In the genomic region with DNA sequence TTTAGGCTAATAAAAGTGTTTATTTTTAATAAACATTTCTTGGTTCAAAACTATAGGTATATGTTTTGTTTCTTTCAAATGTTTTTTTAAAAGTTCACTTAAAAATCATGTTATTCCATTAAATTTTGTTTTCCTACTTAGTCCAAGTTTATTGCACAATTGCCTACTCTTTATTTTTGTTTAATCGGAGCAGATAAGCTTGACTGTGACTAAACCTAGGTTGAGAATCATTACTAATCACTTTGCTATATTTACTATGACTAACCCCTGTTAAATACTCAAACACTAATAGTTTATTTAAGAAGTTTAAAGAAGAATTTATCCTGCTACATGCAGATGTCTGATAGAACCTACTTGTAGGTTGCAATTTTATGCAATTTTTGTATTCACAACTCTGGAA, we compare ENCODE assay signal across 15 cellular contexts. TPM values are rescaled to one million over a fixed set of nuclear protein-coding genes. Genes with fewer than 3 reads are reported as not detected.
DNase-seq lines count a peak whose midpoint lies in the region; ATAC-seq and TF ChIP-seq lines count a peak whose summit lies in the region.
"Had no signal": no experiment of that assay in that cellular context is flagged by ENCODE, and none has a peak within 500 bp of the region (broad histone marks: within the 10 kb centered on the region; RNA-seq: fewer than 3 reads in every experiment).

No MANE protein-coding gene starts in this region.

- no peak overlapping the region for H3K4me3 ChIP-seq in fibroblast of mammary gland (ENCODE audit: control insufficient read depth, low read depth, low read length)
- no peak overlapping the region for H3K4me3 ChIP-seq in aorta (ENCODE audit: low read length in 2 of 2)
- H3K4me3 ChIP-seq: prostate gland had no signal

- H3K4me3 Mint-ChIP-seq in T-helper 17 cell, result no peak overlapping the region
- H3K4me3 Mint-ChIP-seq: stimulated activated naive CD8-positive, alpha-beta T cell treated with anti-CD3 and anti-CD28 coated beads, Interleukin-15, Interleukin-2, amounts not matched to agents 100 ng/mL and 50 ng/mL, for 24 hours had no signal

- peak overlapping the region; percentile 77 for H3K27ac Mint-ChIP-seq in T-helper 17 cell
- H3K27ac Mint-ChIP-seq: stimulated activated naive CD8-positive, alpha-beta T cell treated with anti-CD3 and anti-CD28 coated beads, Interleukin-15, Interleukin-2, amounts not matched to agents 100 ng/mL and 50 ng/mL, for 24 hours had no signal

- peak; percentile 81 for DNase-seq in ELR (ENCODE audit: low read depth)
- no peak for DNase-seq in T-helper 17 cell
- peak; percentile 85 for DNase-seq in fibroblast of mammary gland (ENCODE audit: low read depth)
- DNase-seq in omental fat pad (ENCODE audit: low spot score), result no peak
- DNase-seq in NCI-H1694 (lab: John Stamatoyannopoulos, UW), result no peak
- DNase-seq in aorta, result no peak
- no peak for DNase-seq in stimulated activated CD4-positive, alpha-beta T cell treated with anti-CD3 and anti-CD28 coated beads, Interleukin-15, amount 100 ng/mL, for 24 hours
- DNase-seq: activated T-cell treated with anti-CD3 and anti-CD28 coated beads, Interleukin-2, amount 50 U/mL, for 48 hours; CD4-positive, alpha-beta memory T cell; NCI-H1930; NK-92 treated with Interleukin-12 subunit alpha and Interleukin-12 subunit beta, amount 100 ng/mL, for 24 hours had no signal

- no peaks in the 10 kb centered on the region for H3K27me3 ChIP-seq in aorta (ENCODE audit: control insufficient read depth in 1 of 2, insufficient read depth in 2 of 2, low read length in 1 of 2)

- no peaks in the 10 kb centered on the region for H3K27me3 Mint-ChIP-seq in T-helper 17 cell
- H3K27me3 Mint-ChIP-seq: CD4-positive, alpha-beta memory T cell; stimulated activated naive CD8-positive, alpha-beta T cell treated with anti-CD3 and anti-CD28 coated beads, Interleukin-15, Interleukin-2, amounts not matched to agents 100 ng/mL and 50 ng/mL, for 24 hours had no signal

- no peak overlapping the region for H3K27ac ChIP-seq in aorta (ENCODE audit: low read depth in 1 of 2, low read length in 2 of 2)
- H3K27ac ChIP-seq: prostate gland had no signal

- peaks cover 34% of the 10 kb centered on the region for H3K4me1 Mint-ChIP-seq in T-helper 17 cell

- ATAC-seq in T-helper 17 cell (no peak), omental fat pad (ENCODE audit: low FRiP score) (peak; percentile 71), HG02798 (IDR thresholded peaks at IDR 0.05; ENCODE audit: poor library complexity, unreplicated experiment) (no peak), aorta (ENCODE audit: low FRiP score) (no peak)
- ATAC-seq: activated CD4-positive, CD25-positive, alpha-beta regulatory T cell treated with anti-CD3 and anti-CD28 coated beads, Interleukin-2, amount 50 U/mL, for 24 hours had no signal

- H3K36me3 ChIP-seq in aorta (ENCODE audit: control insufficient read depth in 1 of 2, insufficient read depth in 2 of 2, low read length in 1 of 2), result no peaks in the 10 kb centered on the region
- H3K36me3 ChIP-seq: prostate gland had no signal

- no peaks in the 10 kb centered on the region for H3K9me3 ChIP-seq in T-helper 17 cell (ENCODE audit: control insufficient read depth, low read length, poor library complexity, severe bottlenecking)
- no peaks in the 10 kb centered on the region for H3K9me3 ChIP-seq in aorta (ENCODE audit: control insufficient read depth, low read length)
- H3K9me3 ChIP-seq: prostate gland had no signal

- H3K4me1 ChIP-seq in aorta (ENCODE audit: control insufficient read depth in 1 of 2, insufficient read depth in 2 of 2, low read length in 2 of 2), result peaks cover 4 to 9% of the 10 kb centered on the region in 2 donors

- H3K36me3 Mint-ChIP-seq in T-helper 17 cell (ENCODE audit: low read depth), result peaks cover 2% of the 10 kb centered on the region

- intact Hi-C loops in aorta (cut with DNase I), result no loop called here

- 4 to 13% methylated on average over 1 of the region's 1 CpG for WGBS in aorta, 2 donors

- TF ChIP-seq CTCF in fibroblast of mammary gland (conservative IDR thresholded peaks at IDR 0.05; ENCODE audit: control insufficient read depth, insufficient read depth, low read depth, low read length) (no peak), omental fat pad (IDR thresholded peaks at IDR 0.05) (no peak)

RNA-seq across cellular contexts. Expression of a gene that starts 18.8 kb away (rescaled TPM):
- total RNA-seq in T-helper 17 cell (100 to 1,000 TPM; 173 to 188 TPM), omental fat pad (10 to 100 TPM; 18.9 to 33.6 (median 25.0) TPM), aorta (10 to 100 TPM; 39.7 to 63.7 TPM)
- polyA plus RNA-seq in aorta, result 10 to 100 TPM in 1 of 2 donors, 1 to 10 TPM in 1; 5.3 to 26.0 TPM

Comparison
In these comparisons a context has a peak if more than half of its experiments do, and no peak if none do; other contexts are left out.
1. DNase-seq: peak in ELR (single experiment) and fibroblast of mammary gland (single experiment); none in T-helper 17 cell (0 of 3), omental fat pad (single experiment), NCI-H1694 (single experiment), aorta (0 of 2) and stimulated activated CD4-positive, alpha-beta T cell treated with anti-CD3 and anti-CD28 coated beads, Interleukin-15, amount 100 ng/mL, for 24 hours (single experiment).